Comparison of ENCODE assay signal across 1 cellular context in the genomic region with DNA sequence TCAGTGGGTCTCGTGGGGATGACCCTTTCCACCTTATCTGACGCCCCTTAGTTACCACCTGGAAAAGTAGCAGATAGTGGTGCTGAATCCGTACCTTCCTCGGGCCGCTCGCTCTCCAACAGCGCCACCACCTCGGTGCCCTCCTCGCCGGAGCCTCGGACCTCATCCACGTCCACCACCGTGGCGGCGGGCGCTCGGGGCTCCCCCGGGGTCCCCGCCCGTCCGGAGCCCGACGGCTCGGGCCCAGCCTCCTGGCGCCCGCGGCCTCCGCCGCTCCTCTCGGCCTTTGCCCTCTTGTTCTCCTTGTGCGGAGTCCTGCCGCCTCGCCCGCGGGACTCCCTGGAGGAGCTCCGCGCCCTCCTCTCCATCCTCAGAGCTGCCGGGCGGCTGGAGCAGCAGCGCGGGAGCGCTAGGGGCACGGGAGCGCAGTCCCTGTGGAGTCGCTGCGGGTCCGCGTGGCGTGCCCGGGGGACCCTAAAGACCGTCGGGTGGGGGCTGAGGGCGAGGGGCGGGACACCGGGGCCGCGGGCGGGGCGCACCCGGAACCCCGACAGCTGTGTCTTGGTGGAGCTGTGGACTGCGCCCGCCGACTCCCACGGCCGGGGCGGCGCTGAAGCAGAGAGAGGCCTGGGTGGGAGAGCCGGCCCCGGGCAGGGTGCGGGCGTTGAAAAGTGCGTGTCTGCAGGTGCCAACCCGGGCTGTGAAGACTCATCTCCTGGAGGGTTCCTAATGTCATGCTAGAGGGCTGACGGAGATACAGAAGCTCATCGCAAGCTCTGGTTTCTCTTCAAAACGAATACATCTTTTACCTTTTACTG.
TF ChIP-seq lines count a peak whose summit lies in the region.

A gene (minus strand): TSS at position 452 of the 818 bp plus-strand sequence. CDS start 84 bp downstream, at position 368.

TF ChIP-seq in endothelial cell of umbilical vein, 7 proteins besides CTCF, POLR2A, EP300 and RAD21 (continued from another document):
- TF ChIP-seq, protein P1, sequence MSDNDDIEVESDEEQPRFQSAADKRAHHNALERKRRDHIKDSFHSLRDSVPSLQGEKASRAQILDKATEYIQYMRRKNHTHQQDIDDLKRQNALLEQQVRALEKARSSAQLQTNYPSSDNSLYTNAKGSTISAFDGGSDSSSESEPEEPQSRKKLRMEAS (IDR thresholded peaks at IDR 0.05; ENCODE audit: insufficient read depth, insufficient read length) = no peak
